Comparison of ENCODE assay signal across 9 cellular contexts in the genomic region with DNA sequence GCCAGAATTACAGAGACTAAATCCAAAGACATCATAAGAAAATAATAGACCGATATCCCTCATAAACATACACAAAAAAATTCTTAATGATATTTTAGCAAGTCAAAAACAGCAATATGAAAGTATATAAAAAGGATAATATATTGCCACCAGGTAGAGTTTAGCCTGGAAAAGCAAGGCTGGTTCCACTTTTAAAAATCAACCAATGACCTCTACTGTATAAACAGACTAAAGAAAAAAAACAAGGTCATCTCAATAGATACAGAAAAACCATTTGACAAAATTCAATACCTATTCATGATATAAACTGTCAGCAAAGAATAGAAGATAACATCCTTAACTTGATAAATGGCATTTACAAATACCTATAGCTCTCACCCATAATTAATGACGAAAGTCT.
"Had no signal": no experiment of that assay in that cellular context is flagged by ENCODE, and none has a peak within 500 bp of the region (broad histone marks: within the 10 kb centered on the region; RNA-seq: fewer than 3 reads in every experiment).

No MANE protein-coding gene starts in this region.

- H3K9me3 ChIP-seq: esophagus squamous epithelium, psoas muscle had no signal

- ATAC-seq: left colon, psoas muscle, sciatic nerve had no signal

- H3K27ac Mint-ChIP-seq: nephron had no signal

- DNase-seq: activated CD4-positive, CD25-positive, alpha-beta regulatory T cell treated with anti-CD3 and anti-CD28 coated beads, Interleukin-2, amount 50 U/mL, for 72 hours; activated effector memory CD4-positive, alpha-beta T cell treated with anti-CD3 and anti-CD28 coated beads, Interleukin-2, amount 50 U/mL, for 16 hours; esophagus squamous epithelium; foreskin fibroblast; left colon; occipital lobe; psoas muscle had no signal

- H3K4me3 Mint-ChIP-seq: nephron had no signal
